ENCODE assay signal across 11 cellular contexts in genomic region chr2:120596191-120596781, GRCh38.
DNase-seq lines count a peak whose midpoint lies in the region; ATAC-seq and TF ChIP-seq lines count a peak whose summit lies in the region.
"Had no signal": no experiment of that assay in that cellular context is flagged by ENCODE, and none has a peak within 500 bp of the region (broad histone marks: within the 10 kb centered on the region; RNA-seq: fewer than 3 reads in every experiment).

No MANE protein-coding gene starts in this region.

- peaks cover 42% of the 10 kb centered on the region for H3K4me1 Mint-ChIP-seq in type B pancreatic cell (ENCODE audit: unreplicated experiment)
- H3K4me1 Mint-ChIP-seq: activated B cell treated with CpG ODN at 0.5 μM for 24 hours; naive thymus-derived CD8-positive, alpha-beta T cell; stimulated activated memory B cell treated with anti-CD40 and anti-IgM and Interleukin-4, amounts not matched to agents 10 μg/mL and 1 μg/mL and 100 μg/mL, for 72 hours had no signal

- BruUV-seq in Panc1 (replicated peaks; lab: Mats Ljungman, UMichigan): no TSS peak

- H3K9me3 ChIP-seq in Panc1 (ENCODE audit: control insufficient read depth, insufficient read depth, low read depth, low read length) (no peaks in the 10 kb centered on the region), esophagus squamous epithelium (no peaks in the 10 kb centered on the region), neutrophil (no peaks in the 10 kb centered on the region)
- H3K9me3 ChIP-seq: SJSA1 had no signal

- H3K27ac ChIP-seq in Panc1 (ENCODE audit: low read length) (no peak overlapping the region), esophagus squamous epithelium (peak overlapping the region in 3 of 4 donors; percentile 54 to 81 (median 61)), neutrophil (peak overlapping the region; percentile 76)
- H3K27ac ChIP-seq: SJSA1 had no signal

- 74 to 76% methylated on average over 3 of the region's 15 CpGs for whole genome bisulfite sequencing in esophagus squamous epithelium, 2 donors

- H3K4me3 ChIP-seq in Panc1 (ENCODE audit: low read depth in 2 of 2, low read length in 2 of 2): no peak overlapping the region
- no peak overlapping the region for H3K4me3 ChIP-seq in esophagus squamous epithelium
- H3K4me3 ChIP-seq in neutrophil (ENCODE audit: low read depth in 1 of 2, low read length in 1 of 2): peak overlapping the region; percentile 51 to 56
- H3K4me3 ChIP-seq: SJSA1 had no signal

- H3K27me3 Mint-ChIP-seq in type B pancreatic cell: peaks cover 9% of the 10 kb centered on the region

- H3K4me3 Mint-ChIP-seq in type B pancreatic cell: peak overlapping the region; percentile 28
- H3K4me3 Mint-ChIP-seq: activated B cell treated with CpG ODN at 0.5 μM for 24 hours; stimulated activated memory B cell treated with anti-CD40 and anti-IgM and Interleukin-4, amounts not matched to agents 10 μg/mL and 1 μg/mL and 100 μg/mL, for 72 hours had no signal

- POLR2A ChIA-PET in Panc1 (lab: Charles Lee): no interaction called here

- ATAC-seq in Panc1 (0 out of 2 replicates have a peak, but pooled peaks have one; percentile 44), GM21723 (IDR thresholded peaks at IDR 0.05; ENCODE audit: unreplicated experiment) (no peak), HG02852 (IDR thresholded peaks at IDR 0.05; ENCODE audit: unreplicated experiment) (no peak)
- ATAC-seq: naive thymus-derived CD8-positive, alpha-beta T cell; stimulated activated memory B cell treated with anti-CD40 and anti-IgM and Interleukin-4, amounts not matched to agents 10 μg/mL and 1 μg/mL and 100 μg/mL, for 72 hours had no signal

- CTCF ChIA-PET in Panc1 (lab: Charles Lee): interaction anchor here (0.5 to 0.7 kb wide), 2 partner anchors 17 to 22 kb away, joined by 3 to 4 read pairs; no protein-coding TSS in a partner anchor

- no peaks in the 10 kb centered on the region for H3K36me3 Mint-ChIP-seq in type B pancreatic cell
- H3K36me3 Mint-ChIP-seq: naive thymus-derived CD8-positive, alpha-beta T cell; stimulated activated memory B cell treated with anti-CD40 and anti-IgM and Interleukin-4, amounts not matched to agents 10 μg/mL and 1 μg/mL and 100 μg/mL, for 72 hours had no signal

- intact Hi-C loops in Panc1 (cut with micrococcal nuclease; ENCODE audit: unreplicated experiment) (no loop called here), esophagus squamous epithelium (cut with DNase I) (no loop called here)

- peak overlapping the region; percentile 67 for H3K27ac Mint-ChIP-seq in type B pancreatic cell
- H3K27ac Mint-ChIP-seq: activated B cell treated with CpG ODN at 0.5 μM for 24 hours; stimulated activated memory B cell treated with anti-CD40 and anti-IgM and Interleukin-4, amounts not matched to agents 10 μg/mL and 1 μg/mL and 100 μg/mL, for 72 hours had no signal

- H3K9me3 Mint-ChIP-seq in type B pancreatic cell: no peaks in the 10 kb centered on the region
- H3K9me3 Mint-ChIP-seq: activated B cell treated with CpG ODN at 0.5 μM for 24 hours; naive thymus-derived CD8-positive, alpha-beta T cell; stimulated activated memory B cell treated with anti-CD40 and anti-IgM and Interleukin-4, amounts not matched to agents 10 μg/mL and 1 μg/mL and 100 μg/mL, for 72 hours had no signal

- TF ChIP-seq POLR2A in esophagus squamous epithelium (IDR thresholded peaks at IDR 0.05): no peak

- H3K27me3 ChIP-seq in Panc1 (ENCODE audit: control insufficient read depth, insufficient read depth, low read length) (no peaks in the 10 kb centered on the region), esophagus squamous epithelium (peaks cover 0 to 86% (median 0%) of the 10 kb centered on the region in 4 donors), neutrophil (peaks cover 6% of the 10 kb centered on the region)
- H3K27me3 ChIP-seq: SJSA1 had no signal

- TF ChIP-seq CTCF in Panc1 (IDR thresholded peaks at IDR 0.05) (no peak), esophagus squamous epithelium (IDR thresholded peaks at IDR 0.05) (no peak), neutrophil (IDR thresholded peaks at IDR 0.05) (no peak), type B pancreatic cell (conservative IDR thresholded peaks at IDR 0.05) (no peak)

- in situ Hi-C loops in Panc1 (cut with HindIII; ENCODE audit: low pct_unique_long_range_greater_than_20kb, low sequenced_read_pairs): no loop called here

- DNase-seq in Panc1 (ENCODE audit: low read depth, low spot score) (no peak), esophagus squamous epithelium (lab: John Stamatoyannopoulos, UW) (no peak), type B pancreatic cell (ENCODE audit: extremely low spot score, unreplicated experiment) (no peak)
- no peak for DNase-seq in activated naive CD4-positive, alpha-beta T cell (lab: John Stamatoyannopoulos, UW)
- DNase-seq: activated B cell treated with CpG ODN at 0.5 μM for 24 hours; naive thymus-derived CD8-positive, alpha-beta T cell had no signal

- H3K4me1 ChIP-seq in Panc1 (ENCODE audit: control insufficient read depth, insufficient read depth, low read length) (no peaks in the 10 kb centered on the region), esophagus squamous epithelium (peaks cover 0 to 41% (median 19%) of the 10 kb centered on the region in 3 donors), neutrophil (ENCODE audit: control insufficient read depth in 1 of 2, insufficient read depth in 1 of 2, low read depth in 1 of 2, low read length in 1 of 2) (peaks cover 49 to 52% of the 10 kb centered on the region in 2 experiments)

- H3K36me3 ChIP-seq in Panc1 (ENCODE audit: control insufficient read depth, insufficient read depth, low read length): no peaks in the 10 kb centered on the region
- H3K36me3 ChIP-seq in esophagus squamous epithelium: no peaks in the 10 kb centered on the region
- no peaks in the 10 kb centered on the region for H3K36me3 ChIP-seq in neutrophil
- H3K36me3 ChIP-seq: SJSA1 had no signal

Comparison
In these comparisons a context has a peak if more than half of its experiments do, and no peak if none do; other contexts are left out.
1. H3K4me3 ChIP-seq: peak in neutrophil (2 of 2); none in Panc1 (0 of 2) and esophagus squamous epithelium (0 of 4).